ENCODE assay signal across 8 cellular contexts in the genomic region with DNA sequence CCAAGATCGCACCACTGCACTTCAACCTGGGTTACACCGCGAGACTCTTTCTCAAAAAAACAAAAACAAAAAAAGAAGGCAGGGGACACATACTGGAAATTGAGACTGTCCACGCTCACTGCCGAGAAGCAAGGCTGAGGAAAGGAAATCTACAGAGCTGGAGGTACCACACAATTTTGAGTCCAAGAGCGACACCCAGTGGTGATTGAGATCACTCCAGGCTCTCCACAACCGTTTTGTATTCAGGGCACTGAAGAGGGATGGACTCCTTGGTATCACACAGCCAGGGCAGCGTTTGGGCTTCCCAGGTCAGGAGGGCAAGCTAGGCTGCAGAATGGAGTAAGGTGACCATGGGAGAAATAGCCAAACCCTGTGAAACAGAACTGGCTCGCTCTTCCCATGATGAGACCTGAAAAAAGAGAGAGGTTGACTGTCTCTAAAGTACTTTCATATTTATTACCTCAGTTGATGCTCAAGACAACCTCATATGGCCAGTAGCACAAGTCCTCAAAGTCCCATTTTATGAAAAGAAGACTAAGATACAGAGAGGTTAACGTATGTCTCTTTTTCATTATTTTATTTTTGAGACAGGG.
A peak's percentile ranks its signal among the peaks of the same experiment; 100 is the strongest.
DNase-seq lines count a peak whose midpoint lies in the region; ATAC-seq and TF ChIP-seq lines count a peak whose summit lies in the region.

No MANE protein-coding gene starts in this region.

- H3K27me3 ChIP-seq in spleen (replicated peaks in 1 of 7): peaks cover 0 to 64% (median 4%) of the 10 kb centered on the region in 7 donors

- H3K27ac Mint-ChIP-seq in HFFc6: no peak overlapping the region
- no peak overlapping the region for H3K27ac Mint-ChIP-seq in T-helper 2 cell treated with Interferon-gamma antibody and Interleukin-4, amounts not matched to agents 5 μg/mL and 100 μg/mL, for 36 hours

- peaks cover 19% of the 10 kb centered on the region for H3K27me3 Mint-ChIP-seq in HFFc6 (ENCODE audit: insufficient read depth)
- H3K27me3 Mint-ChIP-seq in T-helper 2 cell treated with Interferon-gamma antibody and Interleukin-4, amounts not matched to agents 5 μg/mL and 100 μg/mL, for 36 hours (ENCODE audit: low read depth): peaks cover 7% of the 10 kb centered on the region

- TF ChIP-seq CTCF in HFFc6 (IDR thresholded peaks at IDR 0.05) (peak; percentile 90), spleen (IDR thresholded peaks at IDR 0.05 in 8 of 11, conservative IDR thresholded peaks at IDR 0.05 in 3 of 11) (peak; percentile 28 to 72 (median 59))

- intact Hi-C loops in spleen (cut with DNase I; ENCODE audit: low total_unique reads): loop anchor here (5.0 kb wide), 1 partner anchor 150 kb away; a partner anchor contains a TSS

- H3K36me3 Mint-ChIP-seq in HFFc6 (ENCODE audit: low read depth): no peaks in the 10 kb centered on the region
- H3K36me3 Mint-ChIP-seq in T-helper 2 cell treated with Interferon-gamma antibody and Interleukin-4, amounts not matched to agents 5 μg/mL and 100 μg/mL, for 36 hours (ENCODE audit: low read depth): no peaks in the 10 kb centered on the region

- no peak overlapping the region for H3K27ac ChIP-seq in spleen

- no peak for ATAC-seq in GM21723 (IDR thresholded peaks at IDR 0.05; ENCODE audit: unreplicated experiment)

- peaks cover 0 to 3% (median 0%) of the 10 kb centered on the region in 6 donors for H3K4me1 ChIP-seq in spleen

- H3K9me3 Mint-ChIP-seq in HFFc6: no peaks in the 10 kb centered on the region
- H3K9me3 Mint-ChIP-seq in T-helper 2 cell treated with Interferon-gamma antibody and Interleukin-4, amounts not matched to agents 5 μg/mL and 100 μg/mL, for 36 hours: no peaks in the 10 kb centered on the region

- no peak overlapping the region for H3K4me3 Mint-ChIP-seq in HFFc6
- H3K4me3 Mint-ChIP-seq in T-helper 2 cell treated with Interferon-gamma antibody and Interleukin-4, amounts not matched to agents 5 μg/mL and 100 μg/mL, for 36 hours: no peak overlapping the region

- no peak overlapping the region for H3K4me3 ChIP-seq in spleen

- WGBS in spleen, 5 donors: 23 to 26% (median 24%) methylated on average over 10 of the region's 10 CpGs

- H3K36me3 ChIP-seq in spleen: no peaks in the 10 kb centered on the region

- DNase-seq in DMS114 treated with DMSO at 0.1 percent for 48 hours (lab: John Stamatoyannopoulos, UW; ENCODE audit: unreplicated experiment): peak; percentile 76
- DNase-seq in HFFc6: peak; percentile 66
- DNase-seq in NCI-H2081 (lab: John Stamatoyannopoulos, UW): peak; percentile 64 to 69
- peak; percentile 45 for DNase-seq in T-helper 2 cell treated with Interferon-gamma antibody and Interleukin-4, amounts not matched to agents 5 μg/mL and 100 μg/mL, for 36 hours (ENCODE audit: low spot score)
- peak; percentile 91 for DNase-seq in astrocyte of the hippocampus (ENCODE audit: low read depth, low spot score)
- peak in 42 of 51 donors; percentile 5 to 76 (median 37) for DNase-seq in hypothalamus (lab: John Stamatoyannopoulos, UW)
- no peak for DNase-seq in spleen

- TF ChIP-seq POLR2A in spleen (IDR thresholded peaks at IDR 0.05): no peak

- H3K9me3 ChIP-seq in spleen: no peaks in the 10 kb centered on the region

- H3K4me1 Mint-ChIP-seq in HFFc6 (ENCODE audit: low read depth): no peaks in the 10 kb centered on the region
- no peaks in the 10 kb centered on the region for H3K4me1 Mint-ChIP-seq in T-helper 2 cell treated with Interferon-gamma antibody and Interleukin-4, amounts not matched to agents 5 μg/mL and 100 μg/mL, for 36 hours (ENCODE audit: low read depth)
